ENCODE assay signal across 28 cellular contexts in genomic region chr13:79808475-79808874, GRCh38.
"Had no signal": no experiment of that assay in that cellular context is flagged by ENCODE, and none has a peak within 500 bp of the region (broad histone marks: within the 10 kb centered on the region; RNA-seq: fewer than 3 reads in every experiment).

No MANE protein-coding gene starts in this region.

- H3K27me3 Mint-ChIP-seq: naive B cell; natural killer cell treated with Interleukin-12 subunit alpha and Interleukin-12 subunit beta and Interleukin-15 and Interleukin-18, amount 100 ng/mL, for 72 hours; progenitor cell of endocrine pancreas; stimulated activated naive B cell treated with anti-CD40 and anti-IgM and Interleukin-4, amounts not matched to agents 10 μg/mL and 1 μg/mL and 100 μg/mL, for 72 hours; type B pancreatic cell had no signal

- H3K36me3 ChIP-seq: ovary, right lobe of liver, sigmoid colon, stomach, thoracic aorta, thyroid gland, tibial nerve, upper lobe of right lung, uterus had no signal

- H3K27ac ChIP-seq: ovary, parathyroid adenoma, psoas muscle, right lobe of liver, sigmoid colon, stomach, thoracic aorta, thyroid gland, tibial nerve, upper lobe of right lung, uterus had no signal

- FAIRE-seq: small intestine had no signal

- DNase-seq: naive B cell; naive thymus-derived CD8-positive, alpha-beta T cell; nephron progenitor cell; occipital lobe; ovary; psoas muscle; right lobe of liver; sigmoid colon; small intestine; stimulated activated CD4-positive, alpha-beta T cell treated with anti-CD3 and anti-CD28 coated beads, Interleukin-15, amount 100 ng/mL, for 24 hours; stimulated activated CD4-positive, alpha-beta T cell treated with anti-CD3 and anti-CD28 coated beads, Interleukin-2, amount 100 ng/mL, for 24 hours; stimulated activated CD4-positive, alpha-beta T cell treated with anti-CD3 and anti-CD28 coated beads, Interleukin-2, amount 100 ng/mL, for 48 hours; stimulated activated CD4-positive, alpha-beta T cell treated with anti-CD3 and anti-CD28 coated beads, Interleukin-4, amount 100 ng/mL, for 24 hours; stimulated activated naive B cell treated with anti-CD40 and anti-IgM and Interleukin-4, amounts not matched to agents 10 μg/mL and 1 μg/mL and 100 μg/mL, for 72 hours; stimulated activated naive CD4-positive, alpha-beta T cell treated with Interleukin-2 at 50 U/mL for 16 hours; stomach; thyroid gland; upper lobe of right lung; uterus had no signal

- H3K27me3 ChIP-seq: ovary, right lobe of liver, sigmoid colon, stomach, thyroid gland, tibial nerve, upper lobe of right lung, uterus had no signal

- H3K9ac ChIP-seq: parathyroid adenoma had no signal

- H3K9me3 ChIP-seq: ovary, psoas muscle, right lobe of liver, sigmoid colon, stomach, thoracic aorta, thyroid gland, tibial nerve, upper lobe of right lung, uterus had no signal

- H3K4me1 ChIP-seq: parathyroid adenoma, psoas muscle, right lobe of liver, stomach, thyroid gland, uterus had no signal

- H3K9me3 Mint-ChIP-seq: nephron progenitor cell; neural crest cell; stimulated activated effector memory CD8-positive, alpha-beta T cell treated with anti-CD3 and anti-CD28 coated beads, Interleukin-12 subunit alpha, Interleukin-12 subunit beta, amount 100 ng/mL, for 72 hours; type B pancreatic cell had no signal

- H3K4me1 Mint-ChIP-seq: stimulated activated effector memory CD8-positive, alpha-beta T cell treated with anti-CD3 and anti-CD28 coated beads, Interleukin-12 subunit alpha, Interleukin-12 subunit beta, amount 100 ng/mL, for 72 hours had no signal

- ATAC-seq: naive thymus-derived CD8-positive, alpha-beta T cell; psoas muscle; right cardiac atrium; stimulated activated naive B cell treated with anti-CD40 and anti-IgM and Interleukin-4, amounts not matched to agents 10 μg/mL and 1 μg/mL and 100 μg/mL, for 72 hours had no signal

- H3K36me3 Mint-ChIP-seq: naive B cell; naive thymus-derived CD8-positive, alpha-beta T cell; natural killer cell treated with Interleukin-12 subunit alpha and Interleukin-12 subunit beta and Interleukin-15 and Interleukin-18, amount 100 ng/mL, for 72 hours; stimulated activated effector memory CD8-positive, alpha-beta T cell treated with anti-CD3 and anti-CD28 coated beads, Interleukin-12 subunit alpha, Interleukin-12 subunit beta, amount 100 ng/mL, for 72 hours; stimulated activated naive B cell treated with anti-CD40 and anti-IgM and Interleukin-4, amounts not matched to agents 10 μg/mL and 1 μg/mL and 100 μg/mL, for 72 hours; type B pancreatic cell had no signal

- H3K79me2 ChIP-seq: parathyroid adenoma had no signal

- H3K4me3 ChIP-seq: ovary, psoas muscle, right lobe of liver, sigmoid colon, stomach, thoracic aorta, thyroid gland, tibial nerve, upper lobe of right lung, uterus had no signal

- H3K4me3 Mint-ChIP-seq: naive thymus-derived CD8-positive, alpha-beta T cell; natural killer cell treated with Interleukin-12 subunit alpha and Interleukin-12 subunit beta and Interleukin-15 and Interleukin-18, amount 100 ng/mL, for 72 hours; nephron progenitor cell; neural crest cell; stimulated activated effector memory CD8-positive, alpha-beta T cell treated with anti-CD3 and anti-CD28 coated beads, Interleukin-12 subunit alpha, Interleukin-12 subunit beta, amount 100 ng/mL, for 72 hours; stimulated activated naive B cell treated with anti-CD40 and anti-IgM and Interleukin-4, amounts not matched to agents 10 μg/mL and 1 μg/mL and 100 μg/mL, for 72 hours; type B pancreatic cell had no signal

- H2AFZ ChIP-seq: parathyroid adenoma had no signal

- H3K27ac Mint-ChIP-seq: naive thymus-derived CD8-positive, alpha-beta T cell; natural killer cell treated with Interleukin-12 subunit alpha and Interleukin-12 subunit beta and Interleukin-15 and Interleukin-18, amount 100 ng/mL, for 72 hours; progenitor cell of endocrine pancreas; stimulated activated effector memory CD8-positive, alpha-beta T cell treated with anti-CD3 and anti-CD28 coated beads, Interleukin-12 subunit alpha, Interleukin-12 subunit beta, amount 100 ng/mL, for 72 hours; stimulated activated naive B cell treated with anti-CD40 and anti-IgM and Interleukin-4, amounts not matched to agents 10 μg/mL and 1 μg/mL and 100 μg/mL, for 72 hours; type B pancreatic cell had no signal
